Comparison of ENCODE assay signal across 11 cellular contexts in the genomic region with DNA sequence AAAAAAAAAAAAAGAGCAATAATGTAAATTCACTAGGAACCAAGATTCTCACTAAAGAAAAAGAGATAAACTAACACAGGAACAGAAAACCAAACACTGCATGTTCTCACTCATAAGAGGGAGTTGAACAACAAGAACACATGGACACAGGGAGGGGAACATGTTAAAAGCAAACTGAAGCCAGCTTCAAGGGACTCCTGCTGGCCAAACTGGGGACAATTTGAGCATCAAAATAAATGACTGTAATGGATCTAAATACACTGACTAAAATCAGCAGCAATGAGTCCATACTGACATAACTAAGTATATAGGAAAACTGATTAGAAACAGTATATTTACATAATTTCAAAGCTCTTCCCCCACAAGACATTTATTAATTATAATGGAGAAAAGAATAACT.
DNase-seq lines count a peak whose midpoint lies in the region; ATAC-seq and TF ChIP-seq lines count a peak whose summit lies in the region.
"Had no signal": no experiment of that assay in that cellular context is flagged by ENCODE, and none has a peak within 500 bp of the region (broad histone marks: within the 10 kb centered on the region; RNA-seq: fewer than 3 reads in every experiment).

No MANE protein-coding gene starts in this region.

- H3K36me3 ChIP-seq in mesendoderm (ENCODE audit: control insufficient read depth, insufficient read depth, low read length): no peaks in the 10 kb centered on the region

- no peak overlapping the region for H4K5ac ChIP-seq in mesendoderm (ENCODE audit: low read length)

- H3K4me1 Mint-ChIP-seq in HFFc6 (ENCODE audit: low read depth): peaks cover 14% of the 10 kb centered on the region
- H3K4me1 Mint-ChIP-seq in activated CD4-positive, alpha-beta T cell treated with anti-CD3 and anti-CD28 coated beads, Interleukin-2, amount 10 ng/mL, durations not matched to agents 7 days and 5 days: peaks cover 5% of the 10 kb centered on the region
- H3K4me1 Mint-ChIP-seq: brain had no signal

- POLR2A ChIA-PET in activated CD4-positive, alpha-beta T cell treated with anti-CD3 and anti-CD28 coated beads, Interleukin-2, amount 10 ng/mL, durations not matched to agents 7 days and 5 days (lab: Charles Lee): no interaction called here

- H3K4ac ChIP-seq in mesendoderm (ENCODE audit: low read depth, low read length): no peak overlapping the region

- ATAC-seq in HG02840 (IDR thresholded peaks at IDR 0.05; ENCODE audit: low FRiP score, unreplicated experiment) (no peak), GM21381 (IDR thresholded peaks at IDR 0.05; ENCODE audit: unreplicated experiment) (no peak)

- no peak overlapping the region for H3K4me2 ChIP-seq in mesendoderm (ENCODE audit: low read length)

- no peaks in the 10 kb centered on the region for H3K27me3 ChIP-seq in mesendoderm (ENCODE audit: insufficient read depth, low read length, poor library complexity)

- H3K56ac ChIP-seq in mesendoderm (ENCODE audit: low read length): no peak overlapping the region

- H3K36me3 Mint-ChIP-seq in HFFc6 (ENCODE audit: low read depth): peaks cover 20% of the 10 kb centered on the region
- peaks cover 34% of the 10 kb centered on the region for H3K36me3 Mint-ChIP-seq in activated CD4-positive, alpha-beta T cell treated with anti-CD3 and anti-CD28 coated beads, Interleukin-2, amount 10 ng/mL, durations not matched to agents 7 days and 5 days (ENCODE audit: low read depth)

- H3K27me3 Mint-ChIP-seq in HFFc6 (ENCODE audit: insufficient read depth): no peaks in the 10 kb centered on the region
- no peaks in the 10 kb centered on the region for H3K27me3 Mint-ChIP-seq in activated CD4-positive, alpha-beta T cell treated with anti-CD3 and anti-CD28 coated beads, Interleukin-2, amount 10 ng/mL, durations not matched to agents 7 days and 5 days
- H3K27me3 Mint-ChIP-seq: brain had no signal

- no peak overlapping the region for H3K23ac ChIP-seq in mesendoderm (ENCODE audit: low read length)

- no peak overlapping the region for H3K18ac ChIP-seq in mesendoderm (ENCODE audit: low read length)

- TF ChIP-seq CTCF in HFFc6 (IDR thresholded peaks at IDR 0.05): peak; percentile 61

- no peak overlapping the region for H3K27ac ChIP-seq in mesendoderm (ENCODE audit: low read depth, low read length)

- H3K9me3 Mint-ChIP-seq in HFFc6: no peaks in the 10 kb centered on the region
- peaks cover 2% of the 10 kb centered on the region for H3K9me3 Mint-ChIP-seq in activated CD4-positive, alpha-beta T cell treated with anti-CD3 and anti-CD28 coated beads, Interleukin-2, amount 10 ng/mL, durations not matched to agents 7 days and 5 days
- H3K9me3 Mint-ChIP-seq: T-helper 1 cell treated with Interleukin-12 subunit alpha and Interleukin-12 subunit beta and Interleukin-4 antibody, amounts not matched to agents 30 μg/mL and 1 μg/mL, for 36 hours had no signal

- no peak overlapping the region for H4K8ac ChIP-seq in mesendoderm (ENCODE audit: low read depth, low read length)

- CTCF ChIA-PET in activated CD4-positive, alpha-beta T cell treated with anti-CD3 and anti-CD28 coated beads, Interleukin-2, amount 10 ng/mL, durations not matched to agents 7 days and 5 days (lab: Charles Lee): no interaction called here

- peak; percentile 37 for DNase-seq in G401 (ENCODE audit: low spot score)
- no peak for DNase-seq in HFFc6
- DNase-seq in SW480 (ENCODE audit: low spot score): peak; percentile 6
- DNase-seq in mesendoderm: peak; percentile 24
- no peak for DNase-seq in activated CD4-positive, alpha-beta T cell treated with anti-CD3 and anti-CD28 coated beads, Interleukin-2, amount 10 ng/mL, durations not matched to agents 7 days and 5 days
- DNase-seq: activated CD8-positive, alpha-beta memory T cell treated with anti-CD3 and anti-CD28 coated beads, Interleukin-2, amount 50 U/mL, for 4 hours; head of caudate nucleus had no signal

- H2AK5ac ChIP-seq in mesendoderm (ENCODE audit: low read length): no peak overlapping the region

- H3K9ac ChIP-seq in mesendoderm (ENCODE audit: low read length): no peak overlapping the region

- H2BK15ac ChIP-seq in mesendoderm (replicated peaks; ENCODE audit: low read depth): no peak overlapping the region

- in situ Hi-C loops in G401 (cut with HindIII; ENCODE audit: low sequenced_read_pairs): no loop called here

- no peaks in the 10 kb centered on the region for H3K4me1 ChIP-seq in mesendoderm (ENCODE audit: control insufficient read depth, low read depth, low read length)

- no peak overlapping the region for H3K27ac Mint-ChIP-seq in HFFc6
- H3K27ac Mint-ChIP-seq in activated CD4-positive, alpha-beta T cell treated with anti-CD3 and anti-CD28 coated beads, Interleukin-2, amount 10 ng/mL, durations not matched to agents 7 days and 5 days: no peak overlapping the region
- H3K27ac Mint-ChIP-seq: brain; T-helper 1 cell treated with Interleukin-12 subunit alpha and Interleukin-12 subunit beta and Interleukin-4 antibody, amounts not matched to agents 30 μg/mL and 1 μg/mL, for 36 hours had no signal

- no peaks in the 10 kb centered on the region for H3K79me2 ChIP-seq in mesendoderm (ENCODE audit: control insufficient read depth, insufficient read depth, low read length)

- no peak overlapping the region for H3K4me3 ChIP-seq in mesendoderm (ENCODE audit: low read length)

- no peak overlapping the region for H2BK5ac ChIP-seq in mesendoderm (ENCODE audit: low read length)

- peaks cover 1% of the 10 kb centered on the region for H3K79me1 ChIP-seq in mesendoderm (ENCODE audit: low read length)

- H3K4me3 Mint-ChIP-seq in HFFc6: no peak overlapping the region
- no peak overlapping the region for H3K4me3 Mint-ChIP-seq in activated CD4-positive, alpha-beta T cell treated with anti-CD3 and anti-CD28 coated beads, Interleukin-2, amount 10 ng/mL, durations not matched to agents 7 days and 5 days
- H3K4me3 Mint-ChIP-seq: brain; T-helper 1 cell treated with Interleukin-12 subunit alpha and Interleukin-12 subunit beta and Interleukin-4 antibody, amounts not matched to agents 30 μg/mL and 1 μg/mL, for 36 hours had no signal

- H2BK120ac ChIP-seq in mesendoderm (ENCODE audit: low read depth, low read length): no peak overlapping the region

Comparison
In these comparisons a context has a peak if more than half of its experiments do, and no peak if none do; other contexts are left out.
1. DNase-seq: peak in G401 (single experiment), SW480 (single experiment) and mesendoderm (single experiment); none in HFFc6 (single experiment) and activated CD4-positive, alpha-beta T cell treated with anti-CD3 and anti-CD28 coated beads, Interleukin-2, amount 10 ng/mL, durations not matched to agents 7 days and 5 days (single experiment).